8 cellular contexts compared by ENCODE assay signal in the genomic region with DNA sequence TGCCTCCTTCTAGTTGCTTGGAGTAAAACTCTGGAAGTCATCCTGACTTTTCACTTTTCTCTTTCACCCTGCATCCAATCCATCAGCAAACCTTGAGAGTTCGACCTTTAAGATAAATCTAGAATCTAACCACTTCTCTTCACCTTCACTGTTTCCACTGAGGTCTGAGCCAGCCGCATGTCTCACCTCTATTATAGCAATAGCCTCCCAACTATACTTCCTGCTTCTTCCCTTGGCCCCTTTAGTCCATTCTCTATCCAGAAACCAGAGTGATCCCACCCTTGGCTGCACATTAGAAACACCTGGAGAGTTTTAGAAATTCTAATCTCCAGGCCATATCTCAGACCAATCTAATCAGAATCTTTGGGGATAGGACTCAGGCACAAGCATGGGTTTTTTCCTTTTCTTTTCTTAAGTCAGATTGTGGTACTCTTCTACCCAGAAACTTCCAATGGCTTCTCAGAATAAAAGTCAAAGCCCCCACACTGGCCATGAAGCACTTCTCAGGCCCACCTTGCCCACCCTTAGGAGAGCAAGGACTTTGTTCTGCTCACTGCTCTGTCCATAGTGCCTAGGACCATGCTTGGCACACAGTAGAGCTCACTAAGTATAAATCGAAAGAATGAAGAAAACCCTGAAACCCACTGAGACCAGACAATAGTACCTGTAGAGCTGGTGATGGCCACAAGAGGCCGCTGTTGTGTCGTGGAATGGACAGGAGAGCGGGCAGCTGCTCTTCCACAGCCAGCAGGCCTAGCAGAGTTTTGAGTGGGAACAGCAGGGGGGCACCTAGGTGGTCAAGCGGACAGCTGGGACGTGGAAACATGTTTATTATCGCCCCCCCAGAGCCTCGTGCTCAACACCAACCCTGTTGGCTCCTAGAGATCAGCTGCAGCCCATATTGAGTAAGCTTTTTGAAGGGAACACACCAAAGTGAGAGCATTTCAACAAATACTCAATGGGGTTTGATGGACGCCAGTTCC. TPM values are rescaled to one million over a fixed set of nuclear protein-coding genes. Genes with fewer than 3 reads are reported as not detected.
DNase-seq lines count a peak whose midpoint lies in the region; ATAC-seq and TF ChIP-seq lines count a peak whose summit lies in the region.

No MANE protein-coding gene starts in this region.

- no peaks in the 10 kb centered on the region for H3K9me2 ChIP-seq in SK-N-SH

- H3K9ac ChIP-seq in H9 (ENCODE audit: extremely low read depth, insufficient read length, low read length) (no peak overlapping the region), SK-N-SH (peak overlapping the region; percentile 38; the same call in 1 of the 2 replicates)

- TF ChIP-seq RAD21 in SK-N-SH (IDR thresholded peaks at IDR 0.05; ENCODE audit: low read length): peak; percentile 98

- peak; percentile 75 for DNase-seq in GM10266 (ENCODE audit: extremely low spot score)
- peak; percentile 77 for DNase-seq in H9
- DNase-seq in LoVo (ENCODE audit: low spot score): peak; percentile 77
- DNase-seq in SK-N-SH: peak; percentile 73
- peak; percentile 90 for DNase-seq in activated naive CD4-positive, alpha-beta T cell treated with anti-CD3 and anti-CD28 coated beads, Interleukin-2, amount 10 ng/mL, durations not matched to agents 7 days and 5 days
- peak; percentile 88 for DNase-seq in glutamatergic neuron
- DNase-seq in posterior vena cava (ENCODE audit: low spot score): peak; percentile 95
- DNase-seq in upper lobe of left lung: peak in 1 of 2 donors; percentile 83

- H3K27ac Mint-ChIP-seq in H9: peak overlapping the region in 1 of 3 experiments; percentile 71; a peak in 3 of 7 replicates
- H3K27ac Mint-ChIP-seq in activated naive CD4-positive, alpha-beta T cell treated with anti-CD3 and anti-CD28 coated beads, Interleukin-2, amount 10 ng/mL, durations not matched to agents 7 days and 5 days: no peak overlapping the region
- H3K27ac Mint-ChIP-seq in glutamatergic neuron (ENCODE audit: unreplicated experiment): no peak overlapping the region

- no peak overlapping the region for H2BK15ac ChIP-seq in H9 (ENCODE audit: low read depth, low read length)

- WGBS in H9 (ENCODE audit: extremely low coverage, insufficient read length, low lambda C conversion rate): no CpG with 5 or more reads among the region's 11 CpGs
- 10% methylated on average over 11 of the region's 11 CpGs for WGBS in SK-N-SH (ENCODE audit: low lambda C conversion rate)
- 16 to 17% methylated on average over 11 of the region's 11 CpGs for WGBS in upper lobe of left lung, 2 donors

- H3K4ac ChIP-seq in H9 (ENCODE audit: low read depth, low read length): no peak overlapping the region

- intact Hi-C loops in posterior vena cava (cut with DNase I): loop anchor here (2.0 to 10.0 kb wide), 3 partner anchors 103 to 330 kb away; no protein-coding TSS in a partner anchor

- no peak overlapping the region for H2BK12ac ChIP-seq in H9 (ENCODE audit: insufficient read length, low read depth, low read length)

- no peaks in the 10 kb centered on the region for H3F3A ChIP-seq in SK-N-SH (replicated peaks; ENCODE audit: insufficient read depth)

- H2BK5ac ChIP-seq in H9 (ENCODE audit: insufficient read length, low read length): no peak overlapping the region

- no peak overlapping the region for H2AK5ac ChIP-seq in H9 (ENCODE audit: insufficient read length, low read length)

- H3K27me3 Mint-ChIP-seq in H9 (ENCODE audit: low read depth): peaks cover 8% of the 10 kb centered on the region
- H3K27me3 Mint-ChIP-seq in activated naive CD4-positive, alpha-beta T cell treated with anti-CD3 and anti-CD28 coated beads, Interleukin-2, amount 10 ng/mL, durations not matched to agents 7 days and 5 days: peaks cover 32% of the 10 kb centered on the region
- peaks cover 6% of the 10 kb centered on the region for H3K27me3 Mint-ChIP-seq in glutamatergic neuron (ENCODE audit: unreplicated experiment)

- CTCF ChIA-PET in SK-N-SH (lab: Yijun Ruan, JAX): interaction anchor here (0.6 to 11.6 kb wide), 82 partner anchors 9 to 567 kb away, joined by 3 to 184 read pairs (median 5); a partner anchor contains a TSS
- CTCF ChIA-PET in activated naive CD4-positive, alpha-beta T cell treated with anti-CD3 and anti-CD28 coated beads, Interleukin-2, amount 10 ng/mL, durations not matched to agents 7 days and 5 days (lab: Charles Lee): interaction anchor here (0.7 to 5.1 kb wide), 51 partner anchors 8 to 558 kb away, joined by 3 to 116 read pairs (median 5); a partner anchor contains a TSS

- ATAC-seq in upper lobe of left lung (ENCODE audit: low FRiP score in 2 of 2): peak; percentile 91 to 96

- H3K56ac ChIP-seq in H9 (ENCODE audit: insufficient read length, low read depth, low read length): no peak overlapping the region

- H3K4me1 ChIP-seq in H9 (ENCODE audit: insufficient read depth, low read length) (no peaks in the 10 kb centered on the region), SK-N-SH (ENCODE audit: control insufficient read depth in 1 of 2, insufficient read depth in 2 of 2, low read depth in 1 of 2, low read length in 1 of 2) (no peaks in the 10 kb centered on the region; a peak in 1 of 4 replicates), upper lobe of left lung (peaks cover 0 to 9% (median 5%) of the 10 kb centered on the region in 4 donors)

- no peaks in the 10 kb centered on the region for H3K9me3 ChIP-seq in H9 (ENCODE audit: control insufficient read depth, low read depth, low read length)
- no peaks in the 10 kb centered on the region for H3K9me3 ChIP-seq in SK-N-SH
- no peaks in the 10 kb centered on the region for H3K9me3 ChIP-seq in upper lobe of left lung

- H3K27ac ChIP-seq in H9 (ENCODE audit: insufficient read length, low read depth, low read length) (no peak overlapping the region), SK-N-SH (ENCODE audit: low read depth in 2 of 2, low read length in 1 of 2) (no peak overlapping the region), upper lobe of left lung (no peak overlapping the region)

- no peaks in the 10 kb centered on the region for H3K23me2 ChIP-seq in H9 (ENCODE audit: insufficient read length, low read depth, low read length, poor library complexity, severe bottlenecking)

- H2AFZ ChIP-seq in H9 (ENCODE audit: low read length): no peak overlapping the region
- H2AFZ ChIP-seq in SK-N-SH (ENCODE audit: low read depth): peak overlapping the region; percentile 82; the same call in 1 of the 2 replicates

- H4K20me1 ChIP-seq in H9 (ENCODE audit: control insufficient read depth, insufficient read depth, insufficient read length): no peaks in the 10 kb centered on the region
- H4K20me1 ChIP-seq in SK-N-SH (ENCODE audit: insufficient read depth): no peaks in the 10 kb centered on the region

- H3T11ph ChIP-seq in H9 (ENCODE audit: low read length): no peak overlapping the region

- no peaks in the 10 kb centered on the region for H3K79me1 ChIP-seq in H9 (ENCODE audit: insufficient read depth, low read depth, low read length, poor library complexity, severe bottlenecking)

- H3K9me3 Mint-ChIP-seq in H9 (peaks cover 2% of the 10 kb centered on the region in 2 experiments; a peak in 2 of 5 replicates), glutamatergic neuron (ENCODE audit: unreplicated experiment) (peaks cover 3% of the 10 kb centered on the region)
- no peaks in the 10 kb centered on the region for H3K9me3 Mint-ChIP-seq in activated naive CD4-positive, alpha-beta T cell treated with anti-CD3 and anti-CD28 coated beads, Interleukin-2, amount 10 ng/mL, durations not matched to agents 7 days and 5 days

- TF ChIP-seq POLR2A in upper lobe of left lung (IDR thresholded peaks at IDR 0.05): no peak

- H3K36me3 Mint-ChIP-seq in H9 (ENCODE audit: insufficient read depth in 1 of 3, low read depth in 3 of 3) (no peaks in the 10 kb centered on the region; a peak in 1 of 7 replicates), glutamatergic neuron (ENCODE audit: unreplicated experiment) (no peaks in the 10 kb centered on the region)
- H3K36me3 Mint-ChIP-seq in activated naive CD4-positive, alpha-beta T cell treated with anti-CD3 and anti-CD28 coated beads, Interleukin-2, amount 10 ng/mL, durations not matched to agents 7 days and 5 days: no peaks in the 10 kb centered on the region

- H3K4me3 Mint-ChIP-seq in H9 (no peak overlapping the region; a peak in 1 of 5 replicates), glutamatergic neuron (ENCODE audit: unreplicated experiment) (no peak overlapping the region)
- no peak overlapping the region for H3K4me3 Mint-ChIP-seq in activated naive CD4-positive, alpha-beta T cell treated with anti-CD3 and anti-CD28 coated beads, Interleukin-2, amount 10 ng/mL, durations not matched to agents 7 days and 5 days

- no peak overlapping the region for H3K18ac ChIP-seq in H9 (ENCODE audit: insufficient read length, low read depth, low read length)

- no peak overlapping the region for H2BK120ac ChIP-seq in H9 (ENCODE audit: low read depth, low read length, poor library complexity, severe bottlenecking)

- TF ChIP-seq CTCF in GM10266 (IDR thresholded peaks at IDR 0.05; ENCODE audit: control insufficient read depth, insufficient read depth, low read depth, missing control alignments) (peak; percentile 96), H9 (conservative IDR thresholded peaks at IDR 0.05) (peak; percentile 99), SK-N-SH (IDR thresholded peaks at IDR 0.05) (peak; percentile 95), glutamatergic neuron (IDR thresholded peaks at IDR 0.05; ENCODE audit: partially characterized antibody, unreplicated experiment) (peak; percentile 99), upper lobe of left lung (IDR thresholded peaks at IDR 0.05) (peak; percentile 83 to 93 (median 88))

- H3K4me3 ChIP-seq in SK-N-SH (ENCODE audit: low read depth in 2 of 2, low read length in 1 of 2) (peak overlapping the region in 1 of 2 experiments; percentile 53; a peak in 2 of 4 replicates), upper lobe of left lung (no peak overlapping the region)

- H4K91ac ChIP-seq in H9 (ENCODE audit: insufficient read length, low read depth, low read length): no peak overlapping the region

- no peaks in the 10 kb centered on the region for H3K27me3 ChIP-seq in H9 (ENCODE audit: insufficient read depth, low read length)
- no peaks in the 10 kb centered on the region for H3K27me3 ChIP-seq in SK-N-SH (ENCODE audit: insufficient read depth)
- H3K27me3 ChIP-seq in upper lobe of left lung: no peaks in the 10 kb centered on the region

- H4K5ac ChIP-seq in H9 (ENCODE audit: insufficient read length, low read depth, low read length): no peak overlapping the region

- POLR2A ChIA-PET in SK-N-SH (lab: Yijun Ruan, JAX): interaction anchor here (0.5 to 1.6 kb wide), 4 partner anchors 125 to 1623 kb away, joined by 3 to 8 read pairs (median 4); no protein-coding TSS in a partner anchor

- H3K36me3 ChIP-seq in SK-N-SH (replicated peaks in 1 of 2; ENCODE audit: control insufficient read depth in 1 of 2, insufficient read depth in 2 of 2, low read length in 1 of 2) (no peaks in the 10 kb centered on the region), upper lobe of left lung (no peaks in the 10 kb centered on the region)

- H3K4me2 ChIP-seq in H9 (ENCODE audit: insufficient read depth, insufficient read length, low read length) (no peak overlapping the region), SK-N-SH (peak overlapping the region; percentile 74)

- H3K14ac ChIP-seq in H9 (ENCODE audit: insufficient read depth, low read length): no peak overlapping the region

- H3K4me1 Mint-ChIP-seq in H9 (peaks cover 13% of the 10 kb centered on the region in 2 experiments), glutamatergic neuron (ENCODE audit: low read depth, unreplicated experiment) (peaks cover 10% of the 10 kb centered on the region)
- peaks cover 54% of the 10 kb centered on the region for H3K4me1 Mint-ChIP-seq in activated naive CD4-positive, alpha-beta T cell treated with anti-CD3 and anti-CD28 coated beads, Interleukin-2, amount 10 ng/mL, durations not matched to agents 7 days and 5 days

- no peak overlapping the region for H4K8ac ChIP-seq in H9 (replicated peaks; ENCODE audit: insufficient read length, low read depth, low read length)

- no peaks in the 10 kb centered on the region for H3K79me2 ChIP-seq in H9 (ENCODE audit: insufficient read depth, low read length)
- no peaks in the 10 kb centered on the region for H3K79me2 ChIP-seq in SK-N-SH (ENCODE audit: insufficient read depth)

- H2BK20ac ChIP-seq in H9 (ENCODE audit: low read depth, low read length, poor library complexity, severe bottlenecking): no peak overlapping the region

- H3K23ac ChIP-seq in H9 (ENCODE audit: insufficient read length, low read depth, low read length): no peak overlapping the region

- TF ChIP-seq EP300 in SK-N-SH (IDR thresholded peaks at IDR 0.05; ENCODE audit: borderline replicate concordance in 1 of 2, low read depth in 1 of 2, low read length in 1 of 2) (no peak), upper lobe of left lung (IDR thresholded peaks at IDR 0.05) (no peak)

RNA-seq across cellular contexts. Expression of a gene that starts 33.3 kb away (rescaled TPM):
- total RNA-seq in H9 (2021): 22.9 and 24.5 TPM in 2 replicates
- 16.0 and 23.3 TPM in 2 replicates for polyA plus RNA-seq in SK-N-SH (2012; rRNA removed)
- 22.7 and 25.0 TPM in 2 replicates for polyA plus RNA-seq in SK-N-SH (2012; cell fraction: cytosol; rRNA removed)
- 5.3 and 14.4 TPM in 2 replicates for polyA plus RNA-seq in SK-N-SH (2012; cell fraction: nucleus; rRNA removed)
- total RNA-seq in glutamatergic neuron (ENCODE audit: unreplicated experiment): 45.3 TPM
- 10 to 100 TPM; 26.0 to 26.6 TPM for total RNA-seq in posterior vena cava
- 10 to 100 TPM in 4 of 6 donors, 1 to 10 TPM in 2; 6.4 to 34.5 (median 25.6) TPM for total RNA-seq in upper lobe of left lung

RNA-seq across cellular contexts. Expression of a gene that starts 33.4 kb away (rescaled TPM):
- 11.4 and 12.8 TPM in 2 replicates for total RNA-seq in H9 (2021)
- 9.0 and 11.9 TPM in 2 replicates for polyA plus RNA-seq in SK-N-SH (2012; rRNA removed)
- 12.0 and 12.6 TPM in 2 replicates for polyA plus RNA-seq in SK-N-SH (2012; cell fraction: cytosol; rRNA removed)
- 6.8 and 12.7 TPM in 2 replicates for polyA plus RNA-seq in SK-N-SH (2012; cell fraction: nucleus; rRNA removed)
- total RNA-seq in glutamatergic neuron (ENCODE audit: unreplicated experiment): 25.8 TPM
- 10 to 100 TPM; 35.3 to 37.9 TPM for total RNA-seq in posterior vena cava
- total RNA-seq in upper lobe of left lung: 10 to 100 TPM; 10.5 to 45.3 (median 17.1) TPM
